ENCODE assay signal across 8 cellular contexts in the genomic region with DNA sequence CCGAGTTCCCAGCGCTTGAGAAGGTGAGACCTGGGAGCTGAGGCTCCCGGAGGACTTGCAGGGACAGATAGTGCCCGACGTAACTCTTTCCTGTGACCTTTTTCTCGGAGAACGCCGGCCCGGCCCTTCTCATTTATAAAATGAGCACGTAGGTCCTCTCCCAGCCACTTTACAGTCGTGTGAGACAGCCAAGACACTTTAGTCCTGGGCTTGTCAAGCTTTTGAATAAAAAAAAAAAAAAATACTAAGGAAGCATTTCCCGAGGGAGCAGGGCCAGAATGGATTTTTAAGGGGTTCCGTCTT. TPM values are rescaled to one million over a fixed set of nuclear protein-coding genes. Genes with fewer than 3 reads are reported as not detected.
DNase-seq lines count a peak whose midpoint lies in the region; ATAC-seq and TF ChIP-seq lines count a peak whose summit lies in the region.

No MANE protein-coding gene starts in this region.

- ATAC-seq in lung (ENCODE audit: insufficient read depth, low FRiP score) (no peak), HG03135 (IDR thresholded peaks at IDR 0.05; ENCODE audit: unreplicated experiment) (no peak)

- peak overlapping the region; percentile 39 for H3K27ac Mint-ChIP-seq in activated naive CD4-positive, alpha-beta T cell treated with anti-CD3 and anti-CD28 coated beads for 36 hours
- peak overlapping the region; percentile 96 for H3K27ac Mint-ChIP-seq in type B pancreatic cell

- no peak for TF ChIP-seq CTCF in astrocyte of the spinal cord (IDR thresholded peaks at IDR 0.05; ENCODE audit: low read depth, low read length)
- no peak for TF ChIP-seq CTCF in lung (IDR thresholded peaks at IDR 0.05; ENCODE audit: control extremely low read depth, extremely low read depth)
- TF ChIP-seq CTCF in type B pancreatic cell (conservative IDR thresholded peaks at IDR 0.05), result no peak

- no peaks in the 10 kb centered on the region for H3K36me3 Mint-ChIP-seq in activated naive CD4-positive, alpha-beta T cell treated with anti-CD3 and anti-CD28 coated beads for 36 hours (ENCODE audit: low read depth)
- no peaks in the 10 kb centered on the region for H3K36me3 Mint-ChIP-seq in type B pancreatic cell

- peaks cover 2 to 9% of the 10 kb centered on the region in 2 donors for H3K4me1 ChIP-seq in lung (ENCODE audit: control insufficient read depth in 2 of 2, insufficient read depth in 2 of 2, low read length in 2 of 2)

- H3K9me3 Mint-ChIP-seq in activated naive CD4-positive, alpha-beta T cell treated with anti-CD3 and anti-CD28 coated beads for 36 hours, result no peaks in the 10 kb centered on the region
- no peaks in the 10 kb centered on the region for H3K9me3 Mint-ChIP-seq in type B pancreatic cell

- H3K4me3 ChIP-seq in astrocyte of the spinal cord (ENCODE audit: low read depth, low read length), result peak overlapping the region; percentile 64
- peak overlapping the region; percentile 39 for H3K4me3 ChIP-seq in lung

- H3K9me3 ChIP-seq in lung (ENCODE audit: control insufficient read depth in 2 of 2, insufficient read depth in 1 of 2, low read length in 1 of 2), result no peaks in the 10 kb centered on the region

- in situ Hi-C loops in astrocyte of the spinal cord (cut with HindIII; ENCODE audit: low sequenced_read_pairs), result no loop called here

- peak overlapping the region in 1 of 2 donors; percentile 34 for H3K27ac ChIP-seq in lung (ENCODE audit: low read depth in 1 of 2, low read length in 1 of 2)

- 4 to 5% methylated on average over 13 of the region's 13 CpGs for WGBS in lung, 2 donors

- peak overlapping the region; percentile 90 for H3K4me3 Mint-ChIP-seq in activated naive CD4-positive, alpha-beta T cell treated with anti-CD3 and anti-CD28 coated beads for 36 hours
- H3K4me3 Mint-ChIP-seq in type B pancreatic cell, result peak overlapping the region; percentile 96

- no peaks in the 10 kb centered on the region for H3K27me3 ChIP-seq in lung (ENCODE audit: control insufficient read depth, insufficient read depth)

- H3K4me1 Mint-ChIP-seq in activated naive CD4-positive, alpha-beta T cell treated with anti-CD3 and anti-CD28 coated beads for 36 hours (ENCODE audit: low read depth), result peaks cover 30% of the 10 kb centered on the region
- H3K4me1 Mint-ChIP-seq in type B pancreatic cell (ENCODE audit: unreplicated experiment), result peaks cover 19% of the 10 kb centered on the region

- CTCF ChIA-PET in activated naive CD4-positive, alpha-beta T cell treated with anti-CD3 and anti-CD28 coated beads for 36 hours (lab: Charles Lee), result interaction anchor here (1.1 to 1.4 kb wide), 2 partner anchors 25 to 54 kb away, joined by 3 to 6 read pairs; no protein-coding TSS in a partner anchor

- intact Hi-C loops in activated naive CD4-positive, alpha-beta T cell treated with anti-CD3 and anti-CD28 coated beads for 36 hours (cut with micrococcal nuclease), result loop anchor here (1.0 to 5.0 kb wide), 10 partner anchors 15 to 381 kb away; partner anchors contain the start of genes ALKBH5, ATPAF2, GID4 and MIEF2

- H3K36me3 ChIP-seq in lung (ENCODE audit: control insufficient read depth in 2 of 2, insufficient read depth in 2 of 2, low read length in 2 of 2), result no peaks in the 10 kb centered on the region

- DNase-seq in activated naive CD4-positive, alpha-beta T cell treated with anti-CD3 and anti-CD28 coated beads for 36 hours, result no peak
- no peak for DNase-seq in activated naive CD4-positive, alpha-beta T cell treated with Interleukin-2 at 50 U/mL for 16 hours
- DNase-seq in astrocyte of the spinal cord (ENCODE audit: low read depth, low spot score) (no peak), lung (ENCODE audit: low spot score) (no peak), type B pancreatic cell (ENCODE audit: extremely low spot score, unreplicated experiment) (no peak), occipital lobe (lab: John Stamatoyannopoulos, UW) (no peak), NCI-H187 (lab: John Stamatoyannopoulos, UW) (no peak)

- H3K27me3 Mint-ChIP-seq in activated naive CD4-positive, alpha-beta T cell treated with anti-CD3 and anti-CD28 coated beads for 36 hours (ENCODE audit: low read depth), result no peaks in the 10 kb centered on the region
- no peaks in the 10 kb centered on the region for H3K27me3 Mint-ChIP-seq in type B pancreatic cell

RNA-seq across cellular contexts. Expression of gene DRC3, which starts 0.2 kb away (rescaled TPM):
- total RNA-seq in activated naive CD4-positive, alpha-beta T cell treated with anti-CD3 and anti-CD28 coated beads for 36 hours, result under 1 TPM; 0.40 to 0.64 TPM
- 10 to 100 TPM; 19.7 to 29.5 TPM for total RNA-seq in lung
- 1 to 10 TPM; 6.6 to 7.2 TPM for polyA plus RNA-seq in lung
- 3.4 and 8.9 TPM in 2 replicates for total RNA-seq in type B pancreatic cell (ENCODE audit: low replicate concordance)
- 2.0 TPM for total RNA-seq in occipital lobe

RNA-seq across cellular contexts. Expression of gene TOM1L2, which starts 0.7 kb away (rescaled TPM):
- total RNA-seq in activated naive CD4-positive, alpha-beta T cell treated with anti-CD3 and anti-CD28 coated beads for 36 hours, result 1 to 10 TPM; 9.8 to 9.9 TPM
- total RNA-seq in lung (10 to 100 TPM; 45.1 to 56.5 TPM), type B pancreatic cell (ENCODE audit: low replicate concordance) (62.5 and 107 TPM in 2 replicates), occipital lobe (17.8 TPM)
- 10 to 100 TPM; 21.5 to 26.5 TPM for polyA plus RNA-seq in lung
